3 cellular contexts compared by ENCODE assay signal in genomic region chr21:20591294-20591693, GRCh38.
TF ChIP-seq lines count a peak whose summit lies in the region.

No MANE protein-coding gene starts in this region.

TF ChIP-seq in SK-N-SH, 30 proteins besides CTCF, POLR2A, EP300 and RAD21:
- no peak for TF ChIP-seq SIN3A (IDR thresholded peaks at IDR 0.05; ENCODE audit: borderline replicate concordance, low read depth, low read length)
- no peak for TF ChIP-seq GATA2 (CRISPR knock-in tag; IDR thresholded peaks at IDR 0.05)
- no peak for TF ChIP-seq ZBTB33 (IDR thresholded peaks at IDR 0.05; ENCODE audit: borderline replicate concordance, low read depth)
- TF ChIP-seq MXI1 (IDR thresholded peaks at IDR 0.05; ENCODE audit: low read depth, low read length): no peak
- TF ChIP-seq, protein P1, sequence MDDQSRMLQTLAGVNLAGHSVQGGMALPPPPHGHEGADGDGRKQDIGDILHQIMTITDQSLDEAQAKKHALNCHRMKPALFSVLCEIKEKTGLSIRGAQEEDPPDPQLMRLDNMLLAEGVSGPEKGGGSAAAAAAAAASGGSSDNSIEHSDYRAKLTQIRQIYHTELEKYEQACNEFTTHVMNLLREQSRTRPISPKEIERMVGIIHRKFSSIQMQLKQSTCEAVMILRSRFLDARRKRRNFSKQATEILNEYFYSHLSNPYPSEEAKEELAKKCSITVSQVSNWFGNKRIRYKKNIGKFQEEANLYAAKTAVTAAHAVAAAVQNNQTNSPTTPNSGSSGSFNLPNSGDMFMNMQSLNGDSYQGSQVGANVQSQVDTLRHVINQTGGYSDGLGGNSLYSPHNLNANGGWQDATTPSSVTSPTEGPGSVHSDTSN (IDR thresholded peaks at IDR 0.05): peak; percentile 39; the same call in 1 of the 2 replicates
- no peak for TF ChIP-seq RFX5 (IDR thresholded peaks at IDR 0.05; ENCODE audit: low read length)
- no peak for TF ChIP-seq EZH2phosphoT487 (IDR thresholded peaks at IDR 0.05; ENCODE audit: borderline replicate concordance, low read depth)
- TF ChIP-seq TEAD4 (IDR thresholded peaks at IDR 0.05; ENCODE audit: borderline replicate concordance, insufficient read depth): no peak
- no peak for TF ChIP-seq SMC3 (IDR thresholded peaks at IDR 0.05; ENCODE audit: low read depth, low read length)
- TF ChIP-seq FOSL2 (IDR thresholded peaks at IDR 0.05; ENCODE audit: borderline replicate concordance, low read depth): 0 out of 2 replicates have a peak, but pooled peaks have one; percentile 7
- no peak for TF ChIP-seq ELF1 (IDR thresholded peaks at IDR 0.05)
- peak; percentile 32 for TF ChIP-seq TCF12 (IDR thresholded peaks at IDR 0.05)
- TF ChIP-seq RCOR1 (IDR thresholded peaks at IDR 0.05; ENCODE audit: low read length): no peak
- TF ChIP-seq, protein P2, sequence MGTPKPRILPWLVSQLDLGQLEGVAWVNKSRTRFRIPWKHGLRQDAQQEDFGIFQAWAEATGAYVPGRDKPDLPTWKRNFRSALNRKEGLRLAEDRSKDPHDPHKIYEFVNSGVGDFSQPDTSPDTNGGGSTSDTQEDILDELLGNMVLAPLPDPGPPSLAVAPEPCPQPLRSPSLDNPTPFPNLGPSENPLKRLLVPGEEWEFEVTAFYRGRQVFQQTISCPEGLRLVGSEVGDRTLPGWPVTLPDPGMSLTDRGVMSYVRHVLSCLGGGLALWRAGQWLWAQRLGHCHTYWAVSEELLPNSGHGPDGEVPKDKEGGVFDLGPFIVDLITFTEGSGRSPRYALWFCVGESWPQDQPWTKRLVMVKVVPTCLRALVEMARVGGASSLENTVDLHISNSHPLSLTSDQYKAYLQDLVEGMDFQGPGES (IDR thresholded peaks at IDR 0.05; ENCODE audit: low read depth, low read length): no peak
- no peak for TF ChIP-seq USF2 (IDR thresholded peaks at IDR 0.05; ENCODE audit: borderline replicate concordance, low read depth, low read length)
- 0 out of 2 replicates have a peak, but pooled peaks have one; percentile 34 for TF ChIP-seq JUND (IDR thresholded peaks at IDR 0.05)
- no peak for TF ChIP-seq TAF1 (IDR thresholded peaks at IDR 0.05; ENCODE audit: borderline replicate concordance, low read depth, low read length)

TF ChIP-seq in SK-N-SH treated with all-trans-retinoic acid at 6 μM for 48 hours, 23 proteins besides CTCF, POLR2A, EP300 and RAD21:
- TF ChIP-seq ZFP3 (CRISPR knock-in tag; IDR thresholded peaks at IDR 0.05): no peak
- TF ChIP-seq CSDC2 (CRISPR knock-in tag; IDR thresholded peaks at IDR 0.05): no peak
- TF ChIP-seq SNAI2 (CRISPR knock-in tag; IDR thresholded peaks at IDR 0.05): no peak
- TF ChIP-seq ZNF565 (CRISPR knock-in tag; conservative IDR thresholded peaks at IDR 0.05; ENCODE audit: low read depth): no peak
- no peak for TF ChIP-seq TOX (CRISPR knock-in tag; IDR thresholded peaks at IDR 0.05; ENCODE audit: borderline replicate concordance)
- no peak for TF ChIP-seq ISL1 (CRISPR knock-in tag; IDR thresholded peaks at IDR 0.05)
- TF ChIP-seq OSR1 (CRISPR knock-in tag; IDR thresholded peaks at IDR 0.05): no peak
- TF ChIP-seq ZC3H10 (CRISPR knock-in tag; IDR thresholded peaks at IDR 0.05): no peak
- TF ChIP-seq, protein P3, sequence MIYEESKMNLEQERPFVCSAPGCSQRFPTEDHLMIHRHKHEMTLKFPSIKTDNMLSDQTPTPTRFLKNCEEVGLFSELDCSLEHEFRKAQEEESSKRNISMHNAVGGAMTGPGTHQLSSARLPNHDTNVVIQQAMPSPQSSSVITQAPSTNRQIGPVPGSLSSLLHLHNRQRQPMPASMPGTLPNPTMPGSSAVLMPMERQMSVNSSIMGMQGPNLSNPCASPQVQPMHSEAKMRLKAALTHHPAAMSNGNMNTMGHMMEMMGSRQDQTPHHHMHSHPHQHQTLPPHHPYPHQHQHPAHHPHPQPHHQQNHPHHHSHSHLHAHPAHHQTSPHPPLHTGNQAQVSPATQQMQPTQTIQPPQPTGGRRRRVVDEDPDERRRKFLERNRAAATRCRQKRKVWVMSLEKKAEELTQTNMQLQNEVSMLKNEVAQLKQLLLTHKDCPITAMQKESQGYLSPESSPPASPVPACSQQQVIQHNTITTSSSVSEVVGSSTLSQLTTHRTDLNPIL (CRISPR knock-in tag; IDR thresholded peaks at IDR 0.05; ENCODE audit: low read depth): no peak
- TF ChIP-seq ZFP30 (CRISPR knock-in tag; IDR thresholded peaks at IDR 0.05): no peak
- TF ChIP-seq RARB (CRISPR knock-in tag; IDR thresholded peaks at IDR 0.05): no peak

TF ChIP-seq in K562, 482 proteins besides CTCF, POLR2A, EP300 and RAD21:
- TF ChIP-seq NR4A1 (CRISPR knock-in tag; IDR thresholded peaks at IDR 0.05): no peak
- TF ChIP-seq NR4A1 (tag; IDR thresholded peaks at IDR 0.05): no peak
- peak; percentile 45; the same call in 1 of the 2 replicates for TF ChIP-seq ADNP (tag; IDR thresholded peaks at IDR 0.05)
